20 cellular contexts compared by ENCODE assay signal in the genomic region with DNA sequence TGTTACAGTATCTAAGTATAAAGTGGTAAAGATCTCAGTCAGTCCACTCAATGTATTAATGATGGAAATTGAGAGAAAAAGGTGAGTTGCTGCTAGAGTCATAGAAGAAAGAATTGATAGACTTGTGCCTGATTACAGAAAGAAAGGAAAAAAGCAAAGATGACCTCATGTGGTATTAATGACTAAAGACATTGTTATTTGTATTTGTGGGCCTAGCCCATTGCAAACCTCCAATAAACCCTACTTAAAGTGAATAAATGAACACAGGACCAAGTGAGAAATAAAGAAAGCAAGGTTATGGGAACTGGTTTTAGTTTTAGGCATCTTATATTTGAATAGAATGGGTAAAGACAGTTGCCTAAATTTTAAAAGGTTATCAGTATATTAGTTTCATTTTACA.
"Had no signal": no experiment of that assay in that cellular context is flagged by ENCODE, and none has a peak within 500 bp of the region (broad histone marks: within the 10 kb centered on the region; RNA-seq: fewer than 3 reads in every experiment).

No MANE protein-coding gene starts in this region.

- H3K4me3 ChIP-seq: ascending aorta, left ventricle myocardium inferior, psoas muscle, thoracic aorta had no signal

- H3K36me3 Mint-ChIP-seq: activated CD4-positive, alpha-beta memory T cell treated with anti-CD3 and anti-CD28 coated beads for 36 hours; activated naive CD8-positive, alpha-beta T cell treated with anti-CD3 and anti-CD28 coated beads, Interleukin-2, amount 10 ng/mL, durations not matched to agents 7 days and 5 days; T-cell had no signal

- H3K4me1 ChIP-seq: ascending aorta, left ventricle myocardium inferior, psoas muscle had no signal

- H3K4me1 Mint-ChIP-seq: activated naive CD8-positive, alpha-beta T cell treated with anti-CD3 and anti-CD28 coated beads, Interleukin-2, amount 10 ng/mL, durations not matched to agents 7 days and 5 days; stimulated activated naive CD8-positive, alpha-beta T cell treated with anti-CD3 and anti-CD28 coated beads, Interleukin-15, amount 100 ng/mL, for 72 hours; T-cell had no signal

- H3K27me3 ChIP-seq: ascending aorta had no signal

- H3K27ac ChIP-seq: ascending aorta, left ventricle myocardium inferior, psoas muscle, thoracic aorta, VCaP had no signal

- H3K27me3 Mint-ChIP-seq: activated CD4-positive, alpha-beta memory T cell treated with anti-CD3 and anti-CD28 coated beads for 36 hours; activated naive CD8-positive, alpha-beta T cell treated with anti-CD3 and anti-CD28 coated beads, Interleukin-2, amount 10 ng/mL, durations not matched to agents 7 days and 5 days; natural killer cell treated with Interleukin-12 subunit alpha and Interleukin-12 subunit beta and Interleukin-15 and Interleukin-18, amount 100 ng/mL, for 72 hours; stimulated activated naive CD8-positive, alpha-beta T cell treated with anti-CD3 and anti-CD28 coated beads, Interleukin-15, amount 100 ng/mL, for 72 hours; T-cell had no signal

- H3K9me3 ChIP-seq: ascending aorta, left ventricle myocardium inferior, psoas muscle, thoracic aorta had no signal

- H3K36me3 ChIP-seq: ascending aorta, left ventricle myocardium inferior, thoracic aorta had no signal

- ATAC-seq: natural killer cell treated with Interleukin-12 subunit alpha and Interleukin-12 subunit beta and Interleukin-15 and Interleukin-18, amount 100 ng/mL, for 72 hours; psoas muscle; stimulated activated naive CD8-positive, alpha-beta T cell treated with anti-CD3 and anti-CD28 coated beads, Interleukin-15, amount 100 ng/mL, for 72 hours; T-cell had no signal

- DNase-seq: activated CD4-positive, alpha-beta memory T cell treated with anti-CD3 and anti-CD28 coated beads for 36 hours; activated gamma-delta T cell treated with Interleukin-2 at 50 U/mL for 16 hours; activated naive CD8-positive, alpha-beta T cell treated with anti-CD3 and anti-CD28 coated beads, Interleukin-2, amount 10 ng/mL, durations not matched to agents 7 days and 5 days; activated T-cell treated with anti-CD3 and anti-CD28 coated beads, Interleukin-2, amount 50 U/mL, for 48 hours; central memory CD4-positive, alpha-beta T cell; effector memory CD4-positive, alpha-beta T cell; glutamatergic neuron; islet precursor cell; left ventricle myocardium inferior; mesenchymal stem cell; occipital lobe; psoas muscle; stimulated activated CD4-positive, alpha-beta T cell treated with anti-CD3 and anti-CD28 coated beads, Interleukin-4, amount 100 ng/mL, for 24 hours; stimulated activated naive CD8-positive, alpha-beta T cell treated with anti-CD3 and anti-CD28 coated beads, Interleukin-15, amount 100 ng/mL, for 72 hours; T-cell; T1000 had no signal

- H3K4me3 Mint-ChIP-seq: activated CD4-positive, alpha-beta memory T cell treated with anti-CD3 and anti-CD28 coated beads for 36 hours; activated naive CD8-positive, alpha-beta T cell treated with anti-CD3 and anti-CD28 coated beads, Interleukin-2, amount 10 ng/mL, durations not matched to agents 7 days and 5 days; natural killer cell treated with Interleukin-12 subunit alpha and Interleukin-12 subunit beta and Interleukin-15 and Interleukin-18, amount 100 ng/mL, for 72 hours; stimulated activated naive CD8-positive, alpha-beta T cell treated with anti-CD3 and anti-CD28 coated beads, Interleukin-15, amount 100 ng/mL, for 72 hours; T-cell had no signal

- H3K27ac Mint-ChIP-seq: activated CD4-positive, alpha-beta memory T cell treated with anti-CD3 and anti-CD28 coated beads for 36 hours; activated naive CD8-positive, alpha-beta T cell treated with anti-CD3 and anti-CD28 coated beads, Interleukin-2, amount 10 ng/mL, durations not matched to agents 7 days and 5 days; natural killer cell treated with Interleukin-12 subunit alpha and Interleukin-12 subunit beta and Interleukin-15 and Interleukin-18, amount 100 ng/mL, for 72 hours; stimulated activated naive CD8-positive, alpha-beta T cell treated with anti-CD3 and anti-CD28 coated beads, Interleukin-15, amount 100 ng/mL, for 72 hours; T-cell had no signal
